17 cellular contexts compared by ENCODE assay signal in genomic region chr5:174295736-174296481, GRCh38.
"Had no signal": no experiment of that assay in that cellular context is flagged by ENCODE, and none has a peak within 500 bp of the region (broad histone marks: within the 10 kb centered on the region; RNA-seq: fewer than 3 reads in every experiment).

No MANE protein-coding gene starts in this region.

- H3K27me3 ChIP-seq: hepatocyte, stomach, thyroid gland, uterus had no signal

- ATAC-seq: mucosa of descending colon had no signal

- H3K4me2 ChIP-seq: hepatocyte had no signal

- H3K4me1 ChIP-seq: prostate gland, stomach, uterus had no signal

- H2AFZ ChIP-seq: hepatocyte had no signal

- H3K4me3 ChIP-seq: hepatocyte, mucosa of descending colon, prostate gland, stomach, thyroid gland, uterus had no signal

- H3K27ac ChIP-seq: epithelial cell of prostate, hepatocyte, prostate gland, stomach, thyroid gland, uterus had no signal

- DNase-seq: activated B cell treated with CpG ODN at 0.5 μM for 24 hours; activated CD4-positive, alpha-beta T cell treated with anti-CD3 and anti-CD28 coated beads, Interleukin-2, amount 10 ng/mL, durations not matched to agents 24 days and 14 days; activated CD8-positive, alpha-beta memory T cell treated with anti-CD3 and anti-CD28 coated beads for 24 hours; activated naive CD4-positive, alpha-beta T cell treated with Interleukin-2 at 50 U/mL for 16 hours; caudate nucleus; cortex of kidney; effector memory CD4-positive, alpha-beta T cell; mucosa of descending colon; nucleus accumbens; stimulated activated CD4-positive, alpha-beta T cell treated with anti-CD3 and anti-CD28 coated beads, Interleukin-15, amount 100 ng/mL, for 24 hours; stimulated activated CD4-positive, alpha-beta T cell treated with anti-CD3 and anti-CD28 coated beads, Interleukin-4, amount 100 ng/mL, for 24 hours; stomach; thyroid gland; uterus had no signal

- H3K36me3 ChIP-seq: prostate gland, stomach, thyroid gland, uterus had no signal

- H3K79me2 ChIP-seq: hepatocyte had no signal
